ENCODE assay signal across 10 cellular contexts in genomic region chr21:16308269-16308668, GRCh38.
DNase-seq lines count a peak whose midpoint lies in the region; ATAC-seq and TF ChIP-seq lines count a peak whose summit lies in the region.
"Had no signal": no experiment of that assay in that cellular context is flagged by ENCODE, and none has a peak within 500 bp of the region (broad histone marks: within the 10 kb centered on the region; RNA-seq: fewer than 3 reads in every experiment).

No MANE protein-coding gene starts in this region.

- CTCF ChIA-PET in PC-9 (lab: Charles Lee) = no interaction called here

- intact Hi-C loops in PC-9 (cut with micrococcal nuclease; ENCODE audit: unreplicated experiment) (no loop called here), heart left ventricle (cut with DNase I) (loop anchor here in 7 of 10 donors (5.0 to 10.0 kb wide), 2 partner anchors 113 to 229 kb away; no protein-coding TSS in a partner anchor)

- 60 to 68% (median 64%) methylated on average over 1 of the region's 1 CpG for WGBS in heart left ventricle, 4 donors

- H3K4me3 ChIP-seq in PC-9 (no peak overlapping the region), heart left ventricle (peak overlapping the region in 10 of 12 donors; percentile 12 to 53 (median 34))
- H3K4me3 ChIP-seq: BLaER1 treated with 17β-estradiol and CSF1 and Interleukin-3, amounts not matched to agents 10 nM and 100 nM had no signal

- no peaks in the 10 kb centered on the region for H3K4me1 Mint-ChIP-seq in activated T-cell treated with anti-CD3 and anti-CD28 coated beads, Interleukin-2, amount 50 U/mL, for 4 hours (ENCODE audit: low read depth)
- peaks cover 36% of the 10 kb centered on the region for H3K4me1 Mint-ChIP-seq in type B pancreatic cell (ENCODE audit: unreplicated experiment)

- no peaks in the 10 kb centered on the region; the same call in 1 of the 2 replicates for H3K9me3 ChIP-seq in PC-9 (ENCODE audit: insufficient read depth, low read depth)
- no peaks in the 10 kb centered on the region for H3K9me3 ChIP-seq in heart left ventricle
- H3K9me3 ChIP-seq: BLaER1 treated with 17β-estradiol and CSF1 and Interleukin-3, amounts not matched to agents 10 nM and 100 nM had no signal

- peak; percentile 65 to 80 for ATAC-seq in activated T-cell treated with anti-CD3 and anti-CD28 coated beads, Interleukin-2, amount 50 U/mL, for 4 hours
- peak in 1 of 4 donors; percentile 44 for ATAC-seq in heart left ventricle
- ATAC-seq in HG02588 (IDR thresholded peaks at IDR 0.05; ENCODE audit: unreplicated experiment) = no peak

- POLR2A ChIA-PET in PC-9 (lab: Charles Lee; ENCODE audit: unreplicated experiment) = no interaction called here

- H3F3A ChIP-seq in PC-9 (ENCODE audit: insufficient read depth, low read depth) = no peaks in the 10 kb centered on the region

- no peak overlapping the region for H2AFZ ChIP-seq in PC-9

- H3K36me3 Mint-ChIP-seq in activated T-cell treated with anti-CD3 and anti-CD28 coated beads, Interleukin-2, amount 50 U/mL, for 4 hours (ENCODE audit: insufficient read depth) = no peaks in the 10 kb centered on the region
- no peaks in the 10 kb centered on the region for H3K36me3 Mint-ChIP-seq in type B pancreatic cell

- TF ChIP-seq POLR2A in heart left ventricle (IDR thresholded peaks at IDR 0.05) = no peak

- no peaks in the 10 kb centered on the region for H3K9me2 ChIP-seq in PC-9 (ENCODE audit: insufficient read depth)

- no peaks in the 10 kb centered on the region for H3K4me1 ChIP-seq in PC-9 (replicated peaks; ENCODE audit: insufficient read depth)
- H3K4me1 ChIP-seq in heart left ventricle = peaks cover 0 to 9% (median 0%) of the 10 kb centered on the region in 12 donors
- H3K4me1 ChIP-seq: BLaER1 treated with 17β-estradiol and CSF1 and Interleukin-3, amounts not matched to agents 10 nM and 100 nM had no signal

- H3K79me2 ChIP-seq in PC-9 (ENCODE audit: low read depth) = no peaks in the 10 kb centered on the region

- TF ChIP-seq CTCF in PC-9 (conservative IDR thresholded peaks at IDR 0.05) (no peak), heart left ventricle (IDR thresholded peaks at IDR 0.05) (no peak), type B pancreatic cell (conservative IDR thresholded peaks at IDR 0.05) (no peak)

- no peak overlapping the region for H3K4me3 Mint-ChIP-seq in activated T-cell treated with anti-CD3 and anti-CD28 coated beads, Interleukin-2, amount 50 U/mL, for 4 hours
- H3K4me3 Mint-ChIP-seq in type B pancreatic cell = peak overlapping the region; percentile 75

- no peak for DNase-seq in activated T-cell treated with anti-CD3 and anti-CD28 coated beads, Interleukin-2, amount 50 U/mL, for 4 hours
- no peak for DNase-seq in activated T-cell treated with anti-CD3 and anti-CD28 coated beads, Interleukin-2, amount 50 U/mL, for 48 hours
- DNase-seq in PC-9 (no peak), heart left ventricle (no peak), type B pancreatic cell (ENCODE audit: extremely low spot score, unreplicated experiment) (no peak), NCI-H2171 (lab: John Stamatoyannopoulos, UW) (no peak)
- no peak for DNase-seq in effector CD8-positive, alpha-beta T cell (lab: John Stamatoyannopoulos, UW)
- DNase-seq: stimulated activated naive CD4-positive, alpha-beta T cell treated with Interleukin-2 at 50 U/mL for 16 hours had no signal

- H3K27ac Mint-ChIP-seq in type B pancreatic cell = peak overlapping the region; percentile 22

- no peaks in the 10 kb centered on the region for H4K20me1 ChIP-seq in PC-9 (ENCODE audit: insufficient read depth)
- H4K20me1 ChIP-seq: BLaER1 treated with 17β-estradiol and CSF1 and Interleukin-3, amounts not matched to agents 10 nM and 100 nM had no signal

- no peaks in the 10 kb centered on the region for H3K27me3 Mint-ChIP-seq in activated T-cell treated with anti-CD3 and anti-CD28 coated beads, Interleukin-2, amount 50 U/mL, for 4 hours (ENCODE audit: low read depth)
- no peaks in the 10 kb centered on the region for H3K27me3 Mint-ChIP-seq in type B pancreatic cell

- BruUV-seq in PC-9 (replicated peaks; lab: Mats Ljungman, UMichigan) = no TSS peak

- H3K4me2 ChIP-seq in PC-9 = peak overlapping the region; percentile 18; the same call in 1 of the 2 replicates
- H3K4me2 ChIP-seq: BLaER1 treated with 17β-estradiol and CSF1 and Interleukin-3, amounts not matched to agents 10 nM and 100 nM had no signal

- H3K27ac ChIP-seq in PC-9 (no peak overlapping the region), heart left ventricle (peak overlapping the region; percentile 1 to 74 (median 62))
- H3K27ac ChIP-seq: BLaER1 treated with 17β-estradiol and CSF1 and Interleukin-3, amounts not matched to agents 10 nM and 100 nM had no signal

- H3K36me3 ChIP-seq in PC-9 (ENCODE audit: low read depth) = no peaks in the 10 kb centered on the region
- no peaks in the 10 kb centered on the region for H3K36me3 ChIP-seq in heart left ventricle
- H3K36me3 ChIP-seq: BLaER1 treated with 17β-estradiol and CSF1 and Interleukin-3, amounts not matched to agents 10 nM and 100 nM had no signal

- H3K27me3 ChIP-seq in PC-9 (ENCODE audit: insufficient read depth, low read depth) = no peaks in the 10 kb centered on the region
- H3K27me3 ChIP-seq in heart left ventricle = no peaks in the 10 kb centered on the region
- H3K27me3 ChIP-seq: BLaER1 treated with 17β-estradiol and CSF1 and Interleukin-3, amounts not matched to agents 10 nM and 100 nM had no signal

- no peaks in the 10 kb centered on the region for H3K9me3 Mint-ChIP-seq in activated T-cell treated with anti-CD3 and anti-CD28 coated beads, Interleukin-2, amount 50 U/mL, for 4 hours
- no peaks in the 10 kb centered on the region for H3K9me3 Mint-ChIP-seq in type B pancreatic cell
